Comparison of ENCODE assay signal across 1 cellular context in the genomic region with DNA sequence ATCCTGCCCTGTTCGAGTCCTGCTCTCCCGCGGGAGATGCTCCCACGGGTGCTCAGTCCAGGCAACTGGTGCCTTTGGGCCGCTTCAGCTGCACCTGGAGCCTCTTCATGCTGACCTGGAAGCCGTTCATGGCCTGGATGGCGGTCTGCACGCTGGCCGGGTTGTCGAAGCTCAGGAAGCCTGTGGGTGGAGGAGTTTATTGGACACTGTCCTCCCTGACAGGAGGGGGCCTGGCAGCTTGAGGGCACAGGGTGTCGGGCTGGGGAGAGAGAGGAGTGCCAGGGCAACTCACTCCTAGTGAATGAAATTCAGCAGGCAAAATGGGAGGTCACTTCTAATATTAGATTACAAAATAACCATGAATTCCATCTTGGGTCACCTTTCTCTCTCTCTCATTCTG.
TF ChIP-seq lines count a peak whose summit lies in the region.

No MANE protein-coding gene starts in this region.

TF ChIP-seq in IMR-90, 13 proteins besides CTCF, POLR2A, EP300 and RAD21:
- TF ChIP-seq CHD1 (IDR thresholded peaks at IDR 0.05; ENCODE audit: low read depth, low read length): no peak
- TF ChIP-seq NFE2L2 (IDR thresholded peaks at IDR 0.05; ENCODE audit: low read depth, low read length): no peak
- TF ChIP-seq, protein P1, sequence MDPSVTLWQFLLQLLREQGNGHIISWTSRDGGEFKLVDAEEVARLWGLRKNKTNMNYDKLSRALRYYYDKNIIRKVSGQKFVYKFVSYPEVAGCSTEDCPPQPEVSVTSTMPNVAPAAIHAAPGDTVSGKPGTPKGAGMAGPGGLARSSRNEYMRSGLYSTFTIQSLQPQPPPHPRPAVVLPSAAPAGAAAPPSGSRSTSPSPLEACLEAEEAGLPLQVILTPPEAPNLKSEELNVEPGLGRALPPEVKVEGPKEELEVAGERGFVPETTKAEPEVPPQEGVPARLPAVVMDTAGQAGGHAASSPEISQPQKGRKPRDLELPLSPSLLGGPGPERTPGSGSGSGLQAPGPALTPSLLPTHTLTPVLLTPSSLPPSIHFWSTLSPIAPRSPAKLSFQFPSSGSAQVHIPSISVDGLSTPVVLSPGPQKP (IDR thresholded peaks at IDR 0.05; ENCODE audit: borderline replicate concordance, low read depth, low read length): no peak
- no peak for TF ChIP-seq MAZ (IDR thresholded peaks at IDR 0.05; ENCODE audit: borderline replicate concordance, low read depth, low read length)
- TF ChIP-seq, protein P2, sequence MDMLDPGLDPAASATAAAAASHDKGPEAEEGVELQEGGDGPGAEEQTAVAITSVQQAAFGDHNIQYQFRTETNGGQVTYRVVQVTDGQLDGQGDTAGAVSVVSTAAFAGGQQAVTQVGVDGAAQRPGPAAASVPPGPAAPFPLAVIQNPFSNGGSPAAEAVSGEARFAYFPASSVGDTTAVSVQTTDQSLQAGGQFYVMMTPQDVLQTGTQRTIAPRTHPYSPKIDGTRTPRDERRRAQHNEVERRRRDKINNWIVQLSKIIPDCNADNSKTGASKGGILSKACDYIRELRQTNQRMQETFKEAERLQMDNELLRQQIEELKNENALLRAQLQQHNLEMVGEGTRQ (IDR thresholded peaks at IDR 0.05; ENCODE audit: low read depth, low read length): no peak
- TF ChIP-seq CEBPB (IDR thresholded peaks at IDR 0.05; ENCODE audit: low read depth, low read length): no peak
- no peak for TF ChIP-seq BHLHE40 (IDR thresholded peaks at IDR 0.05; ENCODE audit: low read depth, low read length)
- TF ChIP-seq RFX5 (IDR thresholded peaks at IDR 0.05; ENCODE audit: low read depth, low read length): no peak
- TF ChIP-seq MXI1 (IDR thresholded peaks at IDR 0.05; ENCODE audit: borderline replicate concordance, low read depth, low read length): no peak
- no peak for TF ChIP-seq FOS (IDR thresholded peaks at IDR 0.05; ENCODE audit: low read depth, low read length)
- TF ChIP-seq RCOR1 (IDR thresholded peaks at IDR 0.05; ENCODE audit: insufficient replicate concordance, low read length): no peak
- TF ChIP-seq SMC3 (IDR thresholded peaks at IDR 0.05; ENCODE audit: low read depth, low read length): no peak
- TF ChIP-seq MAFK (IDR thresholded peaks at IDR 0.05; ENCODE audit: low read depth, low read length): no peak
